Comparison of ENCODE assay signal across 18 cellular contexts in genomic region chr17:17004251-17004996, GRCh38. TPM values are rescaled to one million over a fixed set of nuclear protein-coding genes. Genes with fewer than 3 reads are reported as not detected.
"Had no signal": no experiment of that assay in that cellular context is flagged by ENCODE, and none has a peak within 500 bp of the region (broad histone marks: within the 10 kb centered on the region; RNA-seq: fewer than 3 reads in every experiment).

No MANE protein-coding gene starts in this region.

- ATAC-seq: naive thymus-derived CD4-positive, alpha-beta T cell had no signal

- H3K36me3 ChIP-seq: prostate gland, sigmoid colon, thoracic aorta had no signal

- H3K27ac Mint-ChIP-seq: activated CD4-positive, alpha-beta T cell treated with anti-CD3 and anti-CD28 coated beads, Interleukin-2, amount 10 ng/mL, durations not matched to agents 24 days and 14 days; activated naive CD4-positive, alpha-beta T cell treated with anti-CD3 and anti-CD28 coated beads, Interleukin-2, amount 10 ng/mL, durations not matched to agents 7 days and 5 days; naive thymus-derived CD4-positive, alpha-beta T cell; T-helper 2 cell treated with Interferon-gamma antibody and Interleukin-4, amounts not matched to agents 5 μg/mL and 100 μg/mL, for 36 hours had no signal

- H3K27ac ChIP-seq: prostate gland, sigmoid colon, thoracic aorta had no signal

- H3K27me3 ChIP-seq: sigmoid colon had no signal

- H3K4me1 Mint-ChIP-seq: activated CD4-positive, alpha-beta T cell treated with anti-CD3 and anti-CD28 coated beads, Interleukin-2, amount 10 ng/mL, durations not matched to agents 24 days and 14 days had no signal

- DNase-seq: activated CD4-positive, alpha-beta T cell treated with anti-CD3 and anti-CD28 coated beads, Interleukin-2, amount 10 ng/mL, durations not matched to agents 24 days and 14 days; activated CD4-positive, CD25-positive, alpha-beta regulatory T cell; activated CD8-positive, alpha-beta memory T cell treated with anti-CD3 and anti-CD28 coated beads for 24 hours; activated naive CD4-positive, alpha-beta T cell treated with anti-CD3 and anti-CD28 coated beads, Interleukin-2, amount 10 ng/mL, durations not matched to agents 7 days and 5 days; head of caudate nucleus; naive thymus-derived CD4-positive, alpha-beta T cell; nucleus accumbens; sigmoid colon; stimulated activated CD4-positive, alpha-beta T cell treated with anti-CD3 and anti-CD28 coated beads, Interleukin-1b, Interleukin-23, amount 100 ng/mL, for 48 hours had no signal

- H3K9me3 Mint-ChIP-seq: activated CD4-positive, alpha-beta T cell treated with anti-CD3 and anti-CD28 coated beads, Interleukin-2, amount 10 ng/mL, durations not matched to agents 24 days and 14 days; activated naive CD4-positive, alpha-beta T cell treated with anti-CD3 and anti-CD28 coated beads, Interleukin-2, amount 10 ng/mL, durations not matched to agents 7 days and 5 days; naive thymus-derived CD4-positive, alpha-beta T cell; T-helper 2 cell treated with Interferon-gamma antibody and Interleukin-4, amounts not matched to agents 5 μg/mL and 100 μg/mL, for 36 hours had no signal

- H3K4me1 ChIP-seq: prostate gland had no signal

- FAIRE-seq: astrocyte, frontal cortex had no signal

- H3K4me3 Mint-ChIP-seq: activated CD4-positive, alpha-beta T cell treated with anti-CD3 and anti-CD28 coated beads, Interleukin-2, amount 10 ng/mL, durations not matched to agents 24 days and 14 days; activated naive CD4-positive, alpha-beta T cell treated with anti-CD3 and anti-CD28 coated beads, Interleukin-2, amount 10 ng/mL, durations not matched to agents 7 days and 5 days; naive thymus-derived CD4-positive, alpha-beta T cell; T-helper 2 cell treated with Interferon-gamma antibody and Interleukin-4, amounts not matched to agents 5 μg/mL and 100 μg/mL, for 36 hours had no signal

- H3K9me3 ChIP-seq: prostate gland, sigmoid colon, thoracic aorta had no signal

- H3K36me3 Mint-ChIP-seq: activated naive CD4-positive, alpha-beta T cell treated with anti-CD3 and anti-CD28 coated beads, Interleukin-2, amount 10 ng/mL, durations not matched to agents 7 days and 5 days; naive thymus-derived CD4-positive, alpha-beta T cell had no signal

- H3K4me3 ChIP-seq: lung, prostate gland, sigmoid colon, thoracic aorta had no signal

RNA-seq across cellular contexts. Expression of gene TNFRSF13B, which starts 32.5 kb away (rescaled TPM):
- total RNA-seq: activated CD4-positive, alpha-beta T cell treated with anti-CD3 and anti-CD28 coated beads, Interleukin-2, amount 10 ng/mL, durations not matched to agents 24 days and 14 days; astrocyte; dermis microvascular lymphatic vessel endothelial cell; epithelial cell of proximal tubule; frontal cortex; prostate gland; sigmoid colon; thoracic aorta; urinary bladder had no signal
